11 cellular contexts compared by ENCODE assay signal in genomic region chr1:232306269-232306911, GRCh38.
A peak's percentile ranks its signal among the peaks of the same experiment; 100 is the strongest.
DNase-seq lines count a peak whose midpoint lies in the region; ATAC-seq, FAIRE-seq and TF ChIP-seq lines count a peak whose summit lies in the region.
"Had no signal": no experiment of that assay in that cellular context is flagged by ENCODE, and none has a peak within 500 bp of the region (broad histone marks: within the 10 kb centered on the region; RNA-seq: fewer than 3 reads in every experiment).

No MANE protein-coding gene starts in this region.

- no peaks in the 10 kb centered on the region for H3K4me1 ChIP-seq in endothelial cell of umbilical vein (ENCODE audit: control insufficient read depth, extremely low read depth, insufficient read depth, low read length)
- H3K4me1 ChIP-seq: BLaER1 had no signal

- H3K4me3 ChIP-seq in AG04449 (ENCODE audit: low read depth, low read length) (no peak overlapping the region), endothelial cell of umbilical vein (replicated peaks in 1 of 3; ENCODE audit: insufficient read depth in 1 of 3, low read depth in 1 of 3, low read length in 3 of 3) (no peak overlapping the region), coronary artery (no peak overlapping the region)
- H3K4me3 ChIP-seq: BLaER1 had no signal

- no TSS peak for BruUV-seq in endothelial cell of umbilical vein (replicated peaks; lab: Mats Ljungman, UMichigan)

- H3K9ac ChIP-seq in endothelial cell of umbilical vein (replicated peaks; ENCODE audit: extremely low read depth, insufficient read depth, low read length) = no peak overlapping the region
- H3K9ac ChIP-seq: BLaER1 had no signal

- intact Hi-C loops in endothelial cell of umbilical vein (cut with micrococcal nuclease) = loop anchor here (5.0 kb wide), 2 partner anchors 321 to 439 kb away; no protein-coding TSS in a partner anchor
- intact Hi-C loops in CD4-positive, alpha-beta T cell (cut with DNase I, micrococcal nuclease) = no loop called here

- H3K9me1 ChIP-seq in endothelial cell of umbilical vein (replicated peaks; ENCODE audit: control insufficient read depth, extremely low read depth, insufficient read depth, low read length) = no peaks in the 10 kb centered on the region

- no peaks in the 10 kb centered on the region for H4K20me1 ChIP-seq in endothelial cell of umbilical vein (replicated peaks; ENCODE audit: control insufficient read depth, extremely low read depth, insufficient read depth, low read length)
- H4K20me1 ChIP-seq: BLaER1 had no signal

- peak; percentile 4 for TF ChIP-seq CTCF in AG04449 (IDR thresholded peaks at IDR 0.05; ENCODE audit: insufficient read depth, low read length, missing control alignments)
- peak in 1 of 2 donors; percentile 29 for TF ChIP-seq CTCF in endothelial cell of umbilical vein (IDR thresholded peaks at IDR 0.05; ENCODE audit: extremely low read depth in 1 of 2, insufficient read depth in 1 of 2, low read depth in 1 of 2, low read length in 2 of 2)
- TF ChIP-seq CTCF in mesothelial cell of epicardium (IDR thresholded peaks at IDR 0.05; ENCODE audit: unreplicated experiment) = no peak
- no peak for TF ChIP-seq CTCF in coronary artery (IDR thresholded peaks at IDR 0.05)
- TF ChIP-seq CTCF in CD4-positive, alpha-beta T cell (IDR thresholded peaks at IDR 0.05) = no peak

- no peaks in the 10 kb centered on the region for H3K36me3 ChIP-seq in endothelial cell of umbilical vein (ENCODE audit: control insufficient read depth in 2 of 2, extremely low read depth in 1 of 2, insufficient read depth in 2 of 2, low read length in 2 of 2)
- H3K36me3 ChIP-seq: BLaER1 had no signal

- TF ChIP-seq POLR2A in endothelial cell of umbilical vein (IDR thresholded peaks at IDR 0.05; ENCODE audit: low read depth, low read length) = no peak

- ATAC-seq in CD4-positive, alpha-beta T cell (ENCODE audit: poor library complexity) = no peak

- H3K27me3 Mint-ChIP-seq in mesothelial cell of epicardium (ENCODE audit: low read depth) = no peaks in the 10 kb centered on the region
- H3K27me3 Mint-ChIP-seq in CD4-positive, alpha-beta T cell = peaks cover 33% of the 10 kb centered on the region

- no peak for FAIRE-seq in endothelial cell of umbilical vein (lab: Jason Lieb, UNC)

- H3K4me3 Mint-ChIP-seq in mesothelial cell of epicardium = no peak overlapping the region
- no peak overlapping the region for H3K4me3 Mint-ChIP-seq in CD4-positive, alpha-beta T cell

- no peak for DNase-seq in AG04449 (ENCODE audit: low read depth, low spot score)
- DNase-seq in NCI-H1092 treated with DMSO at 0.1 percent for 48 hours (lab: John Stamatoyannopoulos, UW) = peak; percentile 48
- DNase-seq in endothelial cell of umbilical vein (ENCODE audit: low read depth, low spot score) = peak; percentile 77
- no peak for DNase-seq in mesothelial cell of epicardium (ENCODE audit: low spot score in 2 of 2, unreplicated experiment in 2 of 2)
- no peak for DNase-seq in coronary artery (ENCODE audit: low spot score)
- DNase-seq in CD1c-positive myeloid dendritic cell (ENCODE audit: extremely low spot score) = no peak
- DNase-seq in CD4-positive, alpha-beta T cell = no peak
- no peak for DNase-seq in NCI-H1930 (lab: John Stamatoyannopoulos, UW)
- DNase-seq: activated gamma-delta T cell, NCI-H1436 had no signal

- dilution Hi-C loops in endothelial cell of umbilical vein (cut with MboI; ENCODE audit: extremely low pct_ligation_motif_present, low sequenced_read_pairs) = no loop called here

- CTCF ChIA-PET in AG04449 (lab: Yijun Ruan, JAX) (no interaction called here), endothelial cell of umbilical vein (lab: Charles Lee) (interaction anchor here (0.7 kb wide), 1 partner anchor 321 kb away, joined by 3 read pairs; no protein-coding TSS in a partner anchor)
- CTCF ChIA-PET in CD4-positive, alpha-beta T cell (lab: Charles Lee) = no interaction called here

- no peak overlapping the region for H3K27ac ChIP-seq in endothelial cell of umbilical vein (ENCODE audit: insufficient read depth, low read depth, low read length)
- peak overlapping the region in 1 of 2 donors; percentile 38 for H3K27ac ChIP-seq in coronary artery
- no peak overlapping the region for H3K27ac ChIP-seq in CD4-positive, alpha-beta T cell (ENCODE audit: low read depth, low read length)
- H3K27ac ChIP-seq: BLaER1 had no signal

- no peak overlapping the region for H2AFZ ChIP-seq in endothelial cell of umbilical vein (ENCODE audit: low read depth, low read length)

- H3K36me3 Mint-ChIP-seq in mesothelial cell of epicardium = no peaks in the 10 kb centered on the region
- H3K36me3 Mint-ChIP-seq in CD4-positive, alpha-beta T cell (ENCODE audit: low read depth) = no peaks in the 10 kb centered on the region

- no peaks in the 10 kb centered on the region for H3K9me3 Mint-ChIP-seq in mesothelial cell of epicardium
- no peaks in the 10 kb centered on the region for H3K9me3 Mint-ChIP-seq in CD4-positive, alpha-beta T cell

- H3K9me3 ChIP-seq in endothelial cell of umbilical vein (replicated peaks; ENCODE audit: control insufficient read depth, insufficient read depth, low read length) = no peaks in the 10 kb centered on the region
- H3K9me3 ChIP-seq in CD4-positive, alpha-beta T cell (ENCODE audit: control insufficient read depth, low read length) = no peaks in the 10 kb centered on the region
- H3K9me3 ChIP-seq: BLaER1 had no signal

- H3K4me1 Mint-ChIP-seq in mesothelial cell of epicardium = peaks cover 22% of the 10 kb centered on the region
- no peaks in the 10 kb centered on the region for H3K4me1 Mint-ChIP-seq in CD4-positive, alpha-beta T cell (ENCODE audit: low read depth)

- H3K4me2 ChIP-seq in endothelial cell of umbilical vein (ENCODE audit: insufficient read depth, low read length) = no peak overlapping the region
- H3K4me2 ChIP-seq: BLaER1 had no signal

- no peaks in the 10 kb centered on the region for H3K79me2 ChIP-seq in endothelial cell of umbilical vein (ENCODE audit: control insufficient read depth, insufficient read depth, low read length)

- peak overlapping the region; percentile 2 for H3K27ac Mint-ChIP-seq in mesothelial cell of epicardium
- H3K27ac Mint-ChIP-seq in CD4-positive, alpha-beta T cell = no peak overlapping the region

- no peaks in the 10 kb centered on the region for H3K27me3 ChIP-seq in endothelial cell of umbilical vein (ENCODE audit: control insufficient read depth in 2 of 2, insufficient read depth in 2 of 2, low read length in 2 of 2)
- H3K27me3 ChIP-seq in CD4-positive, alpha-beta T cell (ENCODE audit: control insufficient read depth, insufficient read depth, low read length) = no peaks in the 10 kb centered on the region
- H3K27me3 ChIP-seq: BLaER1 had no signal

- POLR2A ChIA-PET in AG04449 (lab: Yijun Ruan, JAX) = no interaction called here
- POLR2A ChIA-PET in endothelial cell of umbilical vein (lab: Charles Lee) = no interaction called here
- POLR2A ChIA-PET in CD4-positive, alpha-beta T cell (lab: Charles Lee) = no interaction called here

TF ChIP-seq in endothelial cell of umbilical vein, 7 proteins besides CTCF, POLR2A, EP300 and RAD21:
- no peak for TF ChIP-seq GATA2 (IDR thresholded peaks at IDR 0.05; ENCODE audit: insufficient read depth, insufficient read length, low read depth, low read length)
- no peak for TF ChIP-seq MYC (IDR thresholded peaks at IDR 0.05; ENCODE audit: low read depth, low read length)
- TF ChIP-seq EZH2 (IDR thresholded peaks at IDR 0.05; ENCODE audit: borderline replicate concordance, low read depth, low read length, severe bottlenecking) = no peak
- no peak for TF ChIP-seq POLR2AphosphoS5 (IDR thresholded peaks at IDR 0.05; ENCODE audit: insufficient read depth, low read depth, low read length)
- TF ChIP-seq FOS (IDR thresholded peaks at IDR 0.05; ENCODE audit: borderline replicate concordance, insufficient read depth, low read length) = no peak
- no peak for TF ChIP-seq JUN (IDR thresholded peaks at IDR 0.05; ENCODE audit: borderline replicate concordance, insufficient read depth, insufficient read length, low read depth)
- no peak for TF ChIP-seq MAX (IDR thresholded peaks at IDR 0.05; ENCODE audit: insufficient read depth, insufficient read length)
TF ChIP-seq in endothelial cell of umbilical vein: peak in this region for 0.

Comparison
In these comparisons a context has a peak if more than half of its experiments do, and no peak if none do; other contexts are left out.
1. DNase-seq: peak in NCI-H1092 treated with DMSO at 0.1 percent for 48 hours (single experiment) and endothelial cell of umbilical vein (single experiment); none in AG04449 (single experiment), mesothelial cell of epicardium (0 of 2), coronary artery (single experiment), CD1c-positive myeloid dendritic cell (single experiment), CD4-positive, alpha-beta T cell (0 of 10) and NCI-H1930 (0 of 2).